Comparison of ENCODE assay signal across 24 cellular contexts in genomic region chr11:130789241-130789640, GRCh38.
"Had no signal": no experiment of that assay in that cellular context is flagged by ENCODE, and none has a peak within 500 bp of the region (broad histone marks: within the 10 kb centered on the region; RNA-seq: fewer than 3 reads in every experiment).

No MANE protein-coding gene starts in this region.

- H3K4me3 ChIP-seq: coronary artery, dorsolateral prefrontal cortex, esophagus squamous epithelium, gastrocnemius medialis, heart right ventricle, left lung, lower lobe of right lung, mucosa of descending colon had no signal

- H3K27ac Mint-ChIP-seq: effector memory CD8-positive, alpha-beta T cell; mesothelial cell of epicardium had no signal

- H3K36me3 ChIP-seq: esophagus squamous epithelium, gastrocnemius medialis, heart right ventricle, left lung, lower lobe of right lung had no signal

- ATAC-seq: effector memory CD8-positive, alpha-beta T cell; gastrocnemius medialis; heart right ventricle; left cardiac atrium; left lung; left ventricle myocardium superior; lower lobe of right lung; mucosa of descending colon had no signal

- H3K27ac ChIP-seq: coronary artery, dorsolateral prefrontal cortex, esophagus squamous epithelium, gastrocnemius medialis, heart right ventricle, left lung, lower lobe of right lung had no signal

- FAIRE-seq: colon, endothelial cell of umbilical vein, islet of Langerhans, keratinocyte had no signal

- H3K27me3 ChIP-seq: esophagus squamous epithelium, gastrocnemius medialis, heart right ventricle, left lung had no signal

- H3K4me1 ChIP-seq: esophagus squamous epithelium had no signal

- H3K4me3 Mint-ChIP-seq: effector memory CD8-positive, alpha-beta T cell; mesothelial cell of epicardium had no signal

- DNase-seq: dermis blood vessel endothelial cell; dorsolateral prefrontal cortex; effector CD8-positive, alpha-beta T cell; effector memory CD8-positive, alpha-beta T cell; esophagus squamous epithelium; foreskin fibroblast; foreskin melanocyte; gastrocnemius medialis; glutamatergic neuron; head of caudate nucleus; heart right ventricle; hippocampal formation; left cardiac atrium; left lung; left ventricle myocardium superior; lower lobe of right lung; mesenchymal stem cell; mucosa of descending colon had no signal

- H3K9me3 ChIP-seq: esophagus squamous epithelium, gastrocnemius medialis, lower lobe of right lung, mucosa of descending colon had no signal
